In genomic region chr6:118485601-118486550, GRCh38 we compare ENCODE assay signal across 9 cellular contexts.
DNase-seq lines count a peak whose midpoint lies in the region; ATAC-seq and TF ChIP-seq lines count a peak whose summit lies in the region.
"Had no signal": no experiment of that assay in that cellular context is flagged by ENCODE, and none has a peak within 500 bp of the region (broad histone marks: within the 10 kb centered on the region; RNA-seq: fewer than 3 reads in every experiment).

No MANE protein-coding gene starts in this region.

- no peaks in the 10 kb centered on the region for H3K4me1 ChIP-seq in breast epithelium

- peaks cover 15 to 27% of the 10 kb centered on the region in 2 donors for H3K9me3 ChIP-seq in breast epithelium

- H3K27me3 ChIP-seq in layer of hippocampus (ENCODE audit: control insufficient read depth, insufficient read depth, low read length) (no peaks in the 10 kb centered on the region), breast epithelium (no peaks in the 10 kb centered on the region)

- intact Hi-C loops in breast epithelium (cut with DNase I; ENCODE audit: low total_unique reads) = no loop called here

- no peaks in the 10 kb centered on the region for H3K36me3 ChIP-seq in breast epithelium

- DNase-seq in kidney tubule cell (ENCODE audit: low spot score) = no peak
- DNase-seq in DMS53 treated with DMSO at 0.1 percent for 48 hours (lab: John Stamatoyannopoulos, UW; ENCODE audit: unreplicated experiment) = no peak
- DNase-seq in breast epithelium (ENCODE audit: low spot score in 2 of 2) = no peak
- no peak for DNase-seq in COLO668 (lab: John Stamatoyannopoulos, UW; ENCODE audit: unreplicated experiment)
- DNase-seq: SW 1271 had no signal

- H3K27ac ChIP-seq in layer of hippocampus (ENCODE audit: low read depth, low read length) (peak overlapping the region; percentile 88), breast epithelium (no peak overlapping the region)

- H3K4me3 ChIP-seq in breast epithelium = no peak overlapping the region

- TF ChIP-seq POLR2A in breast epithelium (IDR thresholded peaks at IDR 0.05) = no peak

- peak; percentile 98 for ATAC-seq in GM18870 (IDR thresholded peaks at IDR 0.05; ENCODE audit: unreplicated experiment)
- peak; percentile 97 for ATAC-seq in GM21619 (IDR thresholded peaks at IDR 0.05; ENCODE audit: unreplicated experiment)
- peak; percentile 94 for ATAC-seq in HG03439 (IDR thresholded peaks at IDR 0.05; ENCODE audit: unreplicated experiment)

- no peak for TF ChIP-seq CTCF in breast epithelium (IDR thresholded peaks at IDR 0.05)
